In genomic region chr7:47284691-47285246, GRCh38 we compare ENCODE assay signal across 25 cellular contexts.
"Had no signal": no experiment of that assay in that cellular context is flagged by ENCODE, and none has a peak within 500 bp of the region (broad histone marks: within the 10 kb centered on the region; RNA-seq: fewer than 3 reads in every experiment).

No MANE protein-coding gene starts in this region.

- H3K9me3 ChIP-seq: body of pancreas, esophagus squamous epithelium, mucosa of descending colon, spleen, suprapubic skin, upper lobe of left lung had no signal

- H3K27ac Mint-ChIP-seq: activated CD8-positive, alpha-beta T cell treated with anti-CD3 and anti-CD28 coated beads, Interleukin-2, amount 10 ng/mL, durations not matched to agents 7 days and 5 days; activated naive CD8-positive, alpha-beta T cell; activated T-cell treated with anti-CD3 and anti-CD28 coated beads, Interleukin-2, amount 50 U/mL, for 72 hours; memory B cell; naive thymus-derived CD4-positive, alpha-beta T cell; stimulated activated naive CD8-positive, alpha-beta T cell treated with anti-CD3 and anti-CD28 coated beads, Interleukin-15, Interleukin-2, amounts not matched to agents 100 ng/mL and 50 ng/mL, for 24 hours; T-helper 1 cell treated with Interleukin-12 subunit alpha and Interleukin-12 subunit beta and Interleukin-4 antibody, amounts not matched to agents 30 μg/mL and 1 μg/mL, for 36 hours had no signal

- H3K4me1 ChIP-seq: body of pancreas, esophagus squamous epithelium, upper lobe of left lung had no signal

- ATAC-seq: activated CD8-positive, alpha-beta T cell treated with anti-CD3 and anti-CD28 coated beads, Interleukin-2, amount 10 ng/mL, durations not matched to agents 7 days and 5 days; activated T-cell treated with anti-CD3 and anti-CD28 coated beads, Interleukin-2, amount 50 U/mL, for 72 hours; body of pancreas; left ventricle myocardium superior; naive thymus-derived CD4-positive, alpha-beta T cell had no signal

- H3K4me1 Mint-ChIP-seq: naive thymus-derived CD4-positive, alpha-beta T cell had no signal

- H3K36me3 Mint-ChIP-seq: activated naive CD8-positive, alpha-beta T cell had no signal

- H3K27me3 Mint-ChIP-seq: memory B cell had no signal

- H3K4me3 ChIP-seq: body of pancreas, esophagus squamous epithelium, mucosa of descending colon, spleen, suprapubic skin, upper lobe of left lung had no signal

- DNase-seq: activated CD4-positive, alpha-beta T cell treated with anti-CD3 and anti-CD28 coated beads for 4 hours; activated CD8-positive, alpha-beta memory T cell treated with anti-CD3 and anti-CD28 coated beads, Interleukin-2, amount 50 U/mL, for 4 hours; activated CD8-positive, alpha-beta T cell treated with anti-CD3 and anti-CD28 coated beads, Interleukin-2, amount 10 ng/mL, durations not matched to agents 7 days and 5 days; activated gamma-delta T cell; activated T-cell treated with anti-CD3 and anti-CD28 coated beads, Interleukin-2, amount 50 U/mL, for 72 hours; amygdala; body of pancreas; central memory CD4-positive, alpha-beta T cell; cortex of kidney; effector CD4-positive, alpha-beta T cell; esophagus squamous epithelium; foreskin fibroblast; hypothalamus; kidney glomerular epithelial cell; left ventricle myocardium superior; mucosa of descending colon; naive thymus-derived CD4-positive, alpha-beta T cell; posterior cingulate gyrus; spleen; upper lobe of left lung had no signal

- H3K9me3 Mint-ChIP-seq: T-helper 1 cell treated with Interleukin-12 subunit alpha and Interleukin-12 subunit beta and Interleukin-4 antibody, amounts not matched to agents 30 μg/mL and 1 μg/mL, for 36 hours had no signal

- H3K4me3 Mint-ChIP-seq: activated CD8-positive, alpha-beta T cell treated with anti-CD3 and anti-CD28 coated beads, Interleukin-2, amount 10 ng/mL, durations not matched to agents 7 days and 5 days; activated naive CD8-positive, alpha-beta T cell; activated T-cell treated with anti-CD3 and anti-CD28 coated beads, Interleukin-2, amount 50 U/mL, for 72 hours; memory B cell; naive thymus-derived CD4-positive, alpha-beta T cell; stimulated activated naive CD8-positive, alpha-beta T cell treated with anti-CD3 and anti-CD28 coated beads, Interleukin-15, Interleukin-2, amounts not matched to agents 100 ng/mL and 50 ng/mL, for 24 hours; T-helper 1 cell treated with Interleukin-12 subunit alpha and Interleukin-12 subunit beta and Interleukin-4 antibody, amounts not matched to agents 30 μg/mL and 1 μg/mL, for 36 hours had no signal

- H3K27ac ChIP-seq: body of pancreas, esophagus squamous epithelium, suprapubic skin, upper lobe of left lung had no signal
